Comparison of ENCODE assay signal across 8 cellular contexts in genomic region chr4:185265942-185266341, GRCh38. TPM values are rescaled to one million over a fixed set of nuclear protein-coding genes. Genes with fewer than 3 reads are reported as not detected.
A peak's percentile ranks its signal among the peaks of the same experiment; 100 is the strongest.
DNase-seq lines count a peak whose midpoint lies in the region; ATAC-seq, FAIRE-seq and TF ChIP-seq lines count a peak whose summit lies in the region.

No MANE protein-coding gene starts in this region.

- H3K27me3 Mint-ChIP-seq in astrocyte (ENCODE audit: low read depth, unreplicated experiment) = no peaks in the 10 kb centered on the region

- H3K9ac ChIP-seq in DND-41 (ENCODE audit: low read depth, low read length) (no peak overlapping the region), astrocyte (ENCODE audit: low read length) (no peak overlapping the region)

- no peak overlapping the region for H3K4me3 Mint-ChIP-seq in astrocyte (ENCODE audit: unreplicated experiment)

- H3K79me2 ChIP-seq in DND-41 (ENCODE audit: insufficient read depth, low read length) = no peaks in the 10 kb centered on the region
- peaks cover 4% of the 10 kb centered on the region for H3K79me2 ChIP-seq in astrocyte (ENCODE audit: insufficient read depth, low read length)

- WGBS in heart right ventricle, 2 donors = 79 to 82% methylated on average over 1 of the region's 1 CpG

- H3K27ac ChIP-seq in DND-41 (ENCODE audit: low read length) = no peak overlapping the region
- no peak overlapping the region for H3K27ac ChIP-seq in astrocyte (ENCODE audit: low read depth, low read length)
- H3K27ac ChIP-seq in heart right ventricle = no peak overlapping the region

- H3K9me3 ChIP-seq in DND-41 (ENCODE audit: insufficient read depth, low read length, severe bottlenecking) (no peaks in the 10 kb centered on the region), astrocyte (ENCODE audit: insufficient read depth, low read depth, low read length) (no peaks in the 10 kb centered on the region), heart right ventricle (no peaks in the 10 kb centered on the region)

- H3K4me2 ChIP-seq in DND-41 (ENCODE audit: insufficient read depth, low read length) (no peak overlapping the region), astrocyte (ENCODE audit: low read length) (no peak overlapping the region)

- ATAC-seq in DND-41 (ENCODE audit: insufficient read depth, low read depth) (peak; percentile 91), GM21423 (IDR thresholded peaks at IDR 0.05; ENCODE audit: unreplicated experiment) (peak; percentile 90), HG03575 (IDR thresholded peaks at IDR 0.05; ENCODE audit: extremely low read depth, insufficient number of reproducible peaks, low FRiP score, unreplicated experiment) (peak; percentile 67), heart right ventricle (no peak)

- no peaks in the 10 kb centered on the region for H3K9me3 Mint-ChIP-seq in astrocyte (ENCODE audit: unreplicated experiment)

- H3K27ac Mint-ChIP-seq in astrocyte (ENCODE audit: unreplicated experiment) = peak overlapping the region; percentile 83

- peaks cover 9% of the 10 kb centered on the region; the same call in 1 of the 2 replicates for H3K4me1 ChIP-seq in DND-41 (ENCODE audit: insufficient read depth, low read length)
- H3K4me1 ChIP-seq in astrocyte (ENCODE audit: insufficient read depth, low read length) = peaks cover 9% of the 10 kb centered on the region
- H3K4me1 ChIP-seq in heart right ventricle = no peaks in the 10 kb centered on the region

- H3K27me3 ChIP-seq in DND-41 (ENCODE audit: insufficient read depth, low read length, poor library complexity) = peaks cover 5% of the 10 kb centered on the region
- H3K27me3 ChIP-seq in astrocyte (ENCODE audit: insufficient read depth, low read length) = no peaks in the 10 kb centered on the region
- H3K27me3 ChIP-seq in heart right ventricle = no peaks in the 10 kb centered on the region

- H3K36me3 ChIP-seq in DND-41 (ENCODE audit: insufficient read depth, low read length) (no peaks in the 10 kb centered on the region), astrocyte (ENCODE audit: insufficient read depth, low read length) (no peaks in the 10 kb centered on the region), heart right ventricle (peaks cover 0 to 55% (median 6%) of the 10 kb centered on the region in 9 donors)

- no peak for TF ChIP-seq CTCF in DND-41 (IDR thresholded peaks at IDR 0.05; ENCODE audit: borderline replicate concordance, extremely low read depth, low read length, poor library complexity, severe bottlenecking)
- no peak for TF ChIP-seq CTCF in astrocyte (IDR thresholded peaks at IDR 0.05; ENCODE audit: insufficient read depth, low read depth, low read length)
- TF ChIP-seq CTCF in heart right ventricle (IDR thresholded peaks at IDR 0.05) = no peak

- peaks cover 25% of the 10 kb centered on the region for H3K4me1 Mint-ChIP-seq in astrocyte (ENCODE audit: low read depth, unreplicated experiment)

- H3K36me3 Mint-ChIP-seq in astrocyte (ENCODE audit: low read depth, unreplicated experiment) = peaks cover 14% of the 10 kb centered on the region

- H3K4me3 ChIP-seq in DND-41 (ENCODE audit: low read depth in 1 of 2, low read length in 2 of 2) (no peak overlapping the region), astrocyte (ENCODE audit: insufficient read depth, low read depth, low read length) (no peak overlapping the region), heart right ventricle (no peak overlapping the region)

- intact Hi-C loops in heart right ventricle (cut with DNase I) = no loop called here

- H4K20me1 ChIP-seq in DND-41 (ENCODE audit: insufficient read depth, low read length) (no peaks in the 10 kb centered on the region), astrocyte (ENCODE audit: insufficient read depth, low read length) (no peaks in the 10 kb centered on the region)

- DNase-seq in DND-41 (no peak), astrocyte (ENCODE audit: low read depth) (peak; percentile 75), NCI-H345 (lab: John Stamatoyannopoulos, UW) (no peak), heart right ventricle (no peak), NCI-H1417 treated with DMSO at 0.1 percent for 48 hours (lab: John Stamatoyannopoulos, UW) (no peak)
- DNase-seq in stimulated activated CD4-positive, alpha-beta T cell treated with anti-CD3 and anti-CD28 coated beads, Interleukin-1b, Interleukin-23, amount 100 ng/mL, for 48 hours = no peak

- H2AFZ ChIP-seq in DND-41 (ENCODE audit: low read depth, low read length) (no peak overlapping the region), astrocyte (ENCODE audit: low read depth, low read length) (no peak overlapping the region)

- FAIRE-seq in astrocyte (lab: Jason Lieb, UNC) = peak; percentile 83

RNA-seq across cellular contexts. Expression of gene SNX25, which starts 56.5 kb away (rescaled TPM):
- 29.2 and 29.5 TPM in 2 replicates for total RNA-seq in astrocyte
- 10 to 100 TPM in 3 of 10 donors, 1 to 10 TPM in 7; 7.4 to 12.6 (median 9.8) TPM for total RNA-seq in heart right ventricle
- 1 to 10 TPM; 4.4 to 6.3 TPM for polyA plus RNA-seq in heart right ventricle

Comparison
In these comparisons a context has a peak if more than half of its experiments do, and no peak if none do; other contexts are left out.
1. ATAC-seq: peak in DND-41 (single experiment), GM21423 (single experiment) and HG03575 (single experiment); none in heart right ventricle (0 of 8).